ENCODE assay signal across 11 cellular contexts in the genomic region with DNA sequence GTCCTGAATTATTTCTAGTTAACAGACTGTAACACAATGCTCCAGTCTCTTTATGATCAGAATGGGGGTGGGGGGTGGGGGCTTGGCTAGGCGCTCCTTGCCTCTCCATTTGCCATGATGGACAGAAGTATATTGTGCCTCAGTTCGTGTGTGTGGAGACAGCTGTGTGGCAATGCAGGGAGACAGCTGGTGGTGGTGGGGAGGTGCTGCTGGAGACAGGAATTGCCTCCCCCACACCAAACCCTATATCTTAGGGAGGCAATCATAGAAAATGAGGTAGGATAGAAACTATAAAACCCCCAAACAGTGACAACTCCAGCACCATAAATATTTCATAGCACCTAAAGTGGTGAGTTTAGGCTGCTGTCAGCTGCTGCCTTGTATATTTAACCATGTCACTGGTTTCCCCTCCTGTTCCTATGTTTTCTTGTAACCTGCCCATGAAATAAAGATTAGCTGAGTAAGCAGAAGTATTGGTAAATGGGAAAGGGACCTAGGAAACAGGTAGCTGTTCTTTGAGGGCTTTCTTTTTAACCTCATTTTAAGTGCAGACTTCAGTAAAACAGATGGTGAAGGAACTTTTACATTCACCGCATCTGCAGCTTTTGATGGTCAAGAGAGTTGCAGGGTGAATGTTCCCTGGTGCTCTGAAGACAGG. TPM values are rescaled to one million over a fixed set of nuclear protein-coding genes. Genes with fewer than 3 reads are reported as not detected.
A peak's percentile ranks its signal among the peaks of the same experiment; 100 is the strongest.
DNase-seq lines count a peak whose midpoint lies in the region; ATAC-seq, FAIRE-seq and TF ChIP-seq lines count a peak whose summit lies in the region.
"Had no signal": no experiment of that assay in that cellular context is flagged by ENCODE, and none has a peak within 500 bp of the region (broad histone marks: within the 10 kb centered on the region; RNA-seq: fewer than 3 reads in every experiment).

No MANE protein-coding gene starts in this region.

- in situ Hi-C loops in brain microvascular endothelial cell (cut with HindIII; ENCODE audit: low pct_ligation_motif_present, low sequenced_read_pairs) = no loop called here

- H3K36me3 ChIP-seq in OCI-LY3 (replicated peaks; ENCODE audit: low read depth, low read length) (peaks cover 7% of the 10 kb centered on the region), pancreas (no peaks in the 10 kb centered on the region), brain microvascular endothelial cell (replicated peaks) (no peaks in the 10 kb centered on the region)

- TF ChIP-seq EP300 in A549 (IDR thresholded peaks at IDR 0.05) = no peak

- TF ChIP-seq RAD21 in A549 (conservative IDR thresholded peaks at IDR 0.05 in 1 of 2, IDR thresholded peaks at IDR 0.05 in 1 of 2) = no peak

- H3K27ac ChIP-seq in A549 = no peak overlapping the region
- H3K27ac ChIP-seq in OCI-LY3 (ENCODE audit: low read length) = no peak overlapping the region
- no peak overlapping the region for H3K27ac ChIP-seq in right cardiac atrium (ENCODE audit: low read length)
- H3K27ac ChIP-seq in pancreas = peak overlapping the region in 2 of 4 donors; percentile 61 to 89
- H3K27ac ChIP-seq in brain microvascular endothelial cell = no peak overlapping the region

- FAIRE-seq in A549 (lab: Jason Lieb, UNC) = no peak
- FAIRE-seq in pancreas (lab: Jason Lieb, UNC) = no peak
- FAIRE-seq: GM12878 had no signal

- 70% methylated on average over 3 of the region's 3 CpGs for whole genome bisulfite sequencing in A549 (ENCODE audit: missing lambda C conversion rate)
- WGBS in right cardiac atrium = 67% methylated on average over 3 of the region's 3 CpGs
- WGBS in pancreas, 2 donors = 29 to 31% methylated on average over 3 of the region's 3 CpGs

- CTCF ChIA-PET in A549 (lab: Yijun Ruan, JAX) = interaction anchor here (0.6 to 15.6 kb wide), 19 partner anchors 12 to 1325 kb away, joined by 3 to 417 read pairs (median 6); no protein-coding TSS in a partner anchor

- no peaks in the 10 kb centered on the region for H3K9me3 ChIP-seq in A549
- H3K9me3 ChIP-seq in OCI-LY3 (ENCODE audit: insufficient read depth, low read length) = no peaks in the 10 kb centered on the region
- no peaks in the 10 kb centered on the region for H3K9me3 ChIP-seq in right cardiac atrium (ENCODE audit: control insufficient read depth, low read length)
- no peaks in the 10 kb centered on the region for H3K9me3 ChIP-seq in pancreas

- intact Hi-C loops in right cardiac atrium (cut with DNase I) (loop anchor here (5.0 to 10.0 kb wide), 5 partner anchors 86 to 216 kb away; no protein-coding TSS in a partner anchor), pancreas (cut with DNase I) (loop anchor here in 1 of 3 donors (10.0 kb wide), 1 partner anchor 216 kb away; no protein-coding TSS in a partner anchor)

- peaks cover 10% of the 10 kb centered on the region for H3K27me3 ChIP-seq in OCI-LY3 (ENCODE audit: low read depth, low read length)
- H3K27me3 ChIP-seq in right cardiac atrium (ENCODE audit: control insufficient read depth, insufficient read depth) = no peaks in the 10 kb centered on the region
- no peaks in the 10 kb centered on the region for H3K27me3 ChIP-seq in pancreas
- no peaks in the 10 kb centered on the region for H3K27me3 ChIP-seq in brain microvascular endothelial cell (replicated peaks)

- peaks cover 5% of the 10 kb centered on the region for H4K20me1 ChIP-seq in OCI-LY3 (ENCODE audit: insufficient read depth, low read length)

- no peak for ATAC-seq in A549
- no peak for ATAC-seq in right cardiac atrium
- no peak for ATAC-seq in pancreas
- no peak for ATAC-seq in HG03025 (IDR thresholded peaks at IDR 0.05; ENCODE audit: low FRiP score, unreplicated experiment)
- ATAC-seq: GM12878 had no signal

- POLR2A ChIA-PET in A549 (lab: Yijun Ruan, JAX) = no interaction called here

- H3K4me3 ChIP-seq in A549 = no peak overlapping the region
- H3K4me3 ChIP-seq in OCI-LY3 (ENCODE audit: low read length) = no peak overlapping the region
- peak overlapping the region; percentile 96 for H3K4me3 ChIP-seq in right cardiac atrium (ENCODE audit: low read length)
- peak overlapping the region; percentile 13 to 98 (median 94) for H3K4me3 ChIP-seq in pancreas
- no peak overlapping the region for H3K4me3 ChIP-seq in brain microvascular endothelial cell (ENCODE audit: low read depth, low read length)
- H3K4me3 ChIP-seq: GM12878 had no signal

- H3K9ac ChIP-seq in OCI-LY3 (ENCODE audit: low read length) = no peak overlapping the region

- no peak for TF ChIP-seq POLR2A in A549 (IDR thresholded peaks at IDR 0.05; ENCODE audit: low read length)

- peaks cover 30% of the 10 kb centered on the region for H3K4me1 ChIP-seq in A549
- peaks cover 81% of the 10 kb centered on the region for H3K4me1 ChIP-seq in OCI-LY3 (ENCODE audit: low read length)
- H3K4me1 ChIP-seq in right cardiac atrium (ENCODE audit: control insufficient read depth, insufficient read depth, low read length) = peaks cover 19% of the 10 kb centered on the region
- H3K4me1 ChIP-seq in pancreas = peaks cover 12 to 48% (median 33%) of the 10 kb centered on the region in 3 donors

- peaks cover 73% of the 10 kb centered on the region for H3K79me2 ChIP-seq in OCI-LY3 (ENCODE audit: low read length)

- no peak for DNase-seq in A549 (ENCODE audit: low read depth in 1 of 2, low spot score in 1 of 2)
- DNase-seq in right cardiac atrium = no peak
- DNase-seq in pancreas = no peak
- no peak for DNase-seq in germinal center (ENCODE audit: low spot score)
- DNase-seq in brain microvascular endothelial cell = no peak
- DNase-seq in pons (ENCODE audit: low spot score) = no peak
- DNase-seq: cerebellar nuclear complex, NCI-H226 had no signal

- TF ChIP-seq CTCF in A549 (IDR thresholded peaks at IDR 0.05) (no peak), OCI-LY3 (IDR thresholded peaks at IDR 0.05; ENCODE audit: low read depth, low read length) (no peak), pancreas (IDR thresholded peaks at IDR 0.05) (no peak), brain microvascular endothelial cell (IDR thresholded peaks at IDR 0.05; ENCODE audit: low read depth, low read length, missing control alignments) (no peak)

- H2AFZ ChIP-seq in OCI-LY3 (ENCODE audit: low read depth, low read length) = no peak overlapping the region

- no peak overlapping the region for H3K4me2 ChIP-seq in A549
- peak overlapping the region; percentile 88; the same call in 1 of the 2 replicates for H3K4me2 ChIP-seq in OCI-LY3 (ENCODE audit: low read length)

TF ChIP-seq in A549, 52 proteins besides CTCF, POLR2A, EP300 and RAD21:
- TF ChIP-seq MAFK (IDR thresholded peaks at IDR 0.05; ENCODE audit: partially characterized antibody) (peak; percentile 78), RCOR1 (IDR thresholded peaks at IDR 0.05; ENCODE audit: low read depth, low read length) (no peak)

RNA-seq across cellular contexts. Expression of gene PLXNA2, which starts 3.4 kb away (rescaled TPM):
- 0.87 and 1.9 TPM in 2 replicates for polyA plus RNA-seq in A549 (2011; rRNA removed)
- 0.28 and 0.31 TPM in 2 replicates for polyA plus RNA-seq in A549 (2012; cell fraction: cytosol; rRNA removed)
- 1.0 and 1.2 TPM in 2 replicates for polyA plus RNA-seq in A549 (2012; cell fraction: nucleus; rRNA removed)
- polyA plus RNA-seq in A549 (2017; fragmentation: RNase III; extraction: RNeasy Plus Mini Kit Qiagen cat#74134 plus additional on column Dnase treatment) = 0.36 to 0.62 TPM (median 0.45 TPM) in 3 replicates
- 4.7 and 5.2 TPM in 2 replicates for polyA minus RNA-seq in A549 (2011; rRNA and poly(A)+ RNA removed)
- total RNA-seq in right cardiac atrium = 10 to 100 TPM; 16.2 to 26.6 (median 16.8) TPM
- 7.3 TPM for polyA plus RNA-seq in right cardiac atrium
- total RNA-seq in pancreas = 100 to 1,000 TPM in 2 of 6 donors, 10 to 100 TPM in 4; 63.9 to 137 (median 80.1) TPM
- 10 to 100 TPM; 48.7 to 52.2 TPM for polyA plus RNA-seq in pancreas

Comparison
In these comparisons a context has a peak if more than half of its experiments do, and no peak if none do; other contexts are left out.
1. H3K4me3 ChIP-seq: peak in right cardiac atrium (single experiment) and pancreas (4 of 4); none in A549 (single experiment), OCI-LY3 (single experiment) and brain microvascular endothelial cell (single experiment).